In genomic region chr6:5163233-5163632, GRCh38 we compare ENCODE assay signal across 29 cellular contexts.
"Had no signal": no experiment of that assay in that cellular context is flagged by ENCODE, and none has a peak within 500 bp of the region (broad histone marks: within the 10 kb centered on the region; RNA-seq: fewer than 3 reads in every experiment).

No MANE protein-coding gene starts in this region.

- H3K4me3 Mint-ChIP-seq: activated CD4-positive, alpha-beta memory T cell treated with anti-CD3 and anti-CD28 coated beads for 36 hours; activated CD4-positive, alpha-beta T cell treated with anti-CD3 and anti-CD28 coated beads for 36 hours; activated CD4-positive, alpha-beta T cell treated with anti-CD3 and anti-CD28 coated beads, Interleukin-2, amount 10 ng/mL, durations not matched to agents 24 days and 14 days; activated CD8-positive, alpha-beta T cell treated with anti-CD3 and anti-CD28 coated beads, Interleukin-2, amount 10 ng/mL, durations not matched to agents 7 days and 5 days; activated naive CD8-positive, alpha-beta T cell; activated T-cell treated with anti-CD3 and anti-CD28 coated beads, Interleukin-2, amount 50 U/mL, for 24 hours; activated T-helper 17 cell treated with anti-CD3 and anti-CD28 coated beads, Interleukin-2, amount 50 U/mL, for 72 hours; effector memory CD8-positive, alpha-beta T cell; T-cell; T-helper 17 cell; T-helper 2 cell treated with Interferon-gamma antibody and Interleukin-4, amounts not matched to agents 5 μg/mL and 100 μg/mL, for 36 hours had no signal

- H3K27ac Mint-ChIP-seq: activated CD4-positive, alpha-beta memory T cell treated with anti-CD3 and anti-CD28 coated beads for 36 hours; activated CD4-positive, alpha-beta T cell treated with anti-CD3 and anti-CD28 coated beads for 36 hours; activated CD4-positive, alpha-beta T cell treated with anti-CD3 and anti-CD28 coated beads, Interleukin-2, amount 10 ng/mL, durations not matched to agents 24 days and 14 days; activated CD8-positive, alpha-beta T cell treated with anti-CD3 and anti-CD28 coated beads, Interleukin-2, amount 10 ng/mL, durations not matched to agents 7 days and 5 days; activated naive CD8-positive, alpha-beta T cell; activated T-cell treated with anti-CD3 and anti-CD28 coated beads, Interleukin-2, amount 50 U/mL, for 24 hours; activated T-helper 17 cell treated with anti-CD3 and anti-CD28 coated beads, Interleukin-2, amount 50 U/mL, for 72 hours; effector memory CD8-positive, alpha-beta T cell; T-cell; T-helper 17 cell; T-helper 2 cell treated with Interferon-gamma antibody and Interleukin-4, amounts not matched to agents 5 μg/mL and 100 μg/mL, for 36 hours had no signal

- H3K9me3 Mint-ChIP-seq: activated CD4-positive, alpha-beta memory T cell treated with anti-CD3 and anti-CD28 coated beads for 36 hours; activated CD4-positive, alpha-beta T cell treated with anti-CD3 and anti-CD28 coated beads, Interleukin-2, amount 10 ng/mL, durations not matched to agents 24 days and 14 days; activated T-cell treated with anti-CD3 and anti-CD28 coated beads, Interleukin-2, amount 50 U/mL, for 24 hours; activated T-helper 17 cell treated with anti-CD3 and anti-CD28 coated beads, Interleukin-2, amount 50 U/mL, for 72 hours; effector memory CD8-positive, alpha-beta T cell; T-cell; T-helper 2 cell treated with Interferon-gamma antibody and Interleukin-4, amounts not matched to agents 5 μg/mL and 100 μg/mL, for 36 hours had no signal

- H3K4me1 Mint-ChIP-seq: activated CD4-positive, alpha-beta T cell treated with anti-CD3 and anti-CD28 coated beads for 36 hours; activated T-helper 17 cell treated with anti-CD3 and anti-CD28 coated beads, Interleukin-2, amount 50 U/mL, for 72 hours; T-helper 17 cell had no signal

- DNase-seq: activated CD4-positive, alpha-beta memory T cell treated with anti-CD3 and anti-CD28 coated beads for 36 hours; activated CD4-positive, alpha-beta T cell treated with anti-CD3 and anti-CD28 coated beads for 36 hours; activated CD4-positive, alpha-beta T cell treated with anti-CD3 and anti-CD28 coated beads, Interleukin-2, amount 10 ng/mL, durations not matched to agents 24 days and 14 days; activated CD4-positive, CD25-positive, alpha-beta regulatory T cell; activated CD4-positive, CD25-positive, alpha-beta regulatory T cell treated with anti-CD3 and anti-CD28 coated beads, Interleukin-2, amount 50 U/mL, for 72 hours; activated CD8-positive, alpha-beta memory T cell treated with anti-CD3 and anti-CD28 coated beads, Interleukin-2, amount 50 U/mL, for 48 hours; activated CD8-positive, alpha-beta T cell treated with anti-CD3 and anti-CD28 coated beads, Interleukin-2, amount 10 ng/mL, durations not matched to agents 7 days and 5 days; activated effector memory CD4-positive, alpha-beta T cell treated with Interleukin-2 at 50 U/mL for 16 hours; activated gamma-delta T cell treated with Interleukin-2 at 50 U/mL for 16 hours; activated naive CD4-positive, alpha-beta T cell treated with anti-CD3 and anti-CD28 coated beads, Interleukin-2, amount 50 U/mL, for 16 hours; activated naive CD4-positive, alpha-beta T cell treated with Interleukin-2 at 50 U/mL for 16 hours; activated T-cell treated with anti-CD3 and anti-CD28 coated beads for 4 hours; activated T-cell treated with anti-CD3 and anti-CD28 coated beads, Interleukin-2, amount 50 U/mL, for 24 hours; amniotic stem cell; body of pancreas; cortex of kidney; dermis blood vessel endothelial cell; effector CD4-positive, alpha-beta T cell; effector memory CD8-positive, alpha-beta T cell; esophagus squamous epithelium; foreskin melanocyte; SW 1271; T-cell; T-helper 17 cell; T1000 had no signal

- H3K36me3 Mint-ChIP-seq: activated CD4-positive, alpha-beta memory T cell treated with anti-CD3 and anti-CD28 coated beads for 36 hours; T-cell had no signal

- H3K27me3 Mint-ChIP-seq: activated CD4-positive, alpha-beta memory T cell treated with anti-CD3 and anti-CD28 coated beads for 36 hours; activated CD4-positive, alpha-beta T cell treated with anti-CD3 and anti-CD28 coated beads for 36 hours; activated CD4-positive, alpha-beta T cell treated with anti-CD3 and anti-CD28 coated beads, Interleukin-2, amount 10 ng/mL, durations not matched to agents 24 days and 14 days; activated naive CD8-positive, alpha-beta T cell; activated T-cell treated with anti-CD3 and anti-CD28 coated beads, Interleukin-2, amount 50 U/mL, for 24 hours; activated T-helper 17 cell treated with anti-CD3 and anti-CD28 coated beads, Interleukin-2, amount 50 U/mL, for 72 hours; effector memory CD8-positive, alpha-beta T cell; T-cell; T-helper 17 cell had no signal

- ATAC-seq: activated CD4-positive, alpha-beta T cell treated with anti-CD3 and anti-CD28 coated beads for 36 hours; activated CD8-positive, alpha-beta T cell treated with anti-CD3 and anti-CD28 coated beads, Interleukin-2, amount 10 ng/mL, durations not matched to agents 7 days and 5 days; activated T-helper 17 cell treated with anti-CD3 and anti-CD28 coated beads, Interleukin-2, amount 50 U/mL, for 72 hours; body of pancreas; effector memory CD8-positive, alpha-beta T cell; gastroesophageal sphincter; T-cell; T-helper 17 cell had no signal
